3 cellular contexts compared by ENCODE assay signal in the genomic region with DNA sequence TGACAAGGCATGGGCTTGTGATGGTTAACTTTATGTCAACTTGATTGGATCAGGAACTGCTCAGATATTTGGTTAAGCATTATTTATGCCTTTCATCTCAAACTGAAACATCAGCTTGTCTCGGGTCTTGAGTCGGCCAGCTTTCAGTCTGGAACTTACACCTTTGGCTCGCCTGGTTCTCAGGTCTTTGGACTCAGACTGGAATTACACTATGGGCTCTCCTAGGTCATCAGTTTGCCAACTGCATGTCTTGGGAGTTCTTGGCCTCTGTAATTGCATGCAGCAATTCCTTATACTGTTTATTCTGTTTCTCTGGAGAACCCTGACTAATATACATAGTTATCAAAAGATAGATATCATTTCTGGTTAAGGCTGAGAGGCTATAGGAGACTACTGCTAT.
"Had no signal": no experiment of that assay in that cellular context is flagged by ENCODE, and none has a peak within 500 bp of the region (broad histone marks: within the 10 kb centered on the region; RNA-seq: fewer than 3 reads in every experiment).

No MANE protein-coding gene starts in this region.

- DNase-seq: GDM1, GF-D8 had no signal

- H3K4me3 ChIP-seq: GM12878 had no signal

- ATAC-seq: GM12878 had no signal
